21 cellular contexts compared by ENCODE assay signal in genomic region chr3:13241621-13242363, GRCh38.
DNase-seq lines count a peak whose midpoint lies in the region; ATAC-seq and TF ChIP-seq lines count a peak whose summit lies in the region.
"Had no signal": no experiment of that assay in that cellular context is flagged by ENCODE, and none has a peak within 500 bp of the region (broad histone marks: within the 10 kb centered on the region; RNA-seq: fewer than 3 reads in every experiment).

No MANE protein-coding gene starts in this region.

- no peak overlapping the region for H2BK12ac ChIP-seq in H9 (ENCODE audit: insufficient read length, low read depth, low read length)

- H3K27ac Mint-ChIP-seq in H9 = no peak overlapping the region
- peak overlapping the region; percentile 10 for H3K27ac Mint-ChIP-seq in progenitor cell of endocrine pancreas
- H3K27ac Mint-ChIP-seq in CD14-positive monocyte = no peak overlapping the region
- H3K27ac Mint-ChIP-seq: CD4-positive, alpha-beta memory T cell; T-helper 17 cell had no signal

- intact Hi-C loops in CD14-positive monocyte (cut with micrococcal nuclease) = no loop called here

- H3K9me3 Mint-ChIP-seq in H9 = no peaks in the 10 kb centered on the region
- no peaks in the 10 kb centered on the region for H3K9me3 Mint-ChIP-seq in progenitor cell of endocrine pancreas (ENCODE audit: low read depth)
- peaks cover 5 to 11% (median 5%) of the 10 kb centered on the region in 7 donors for H3K9me3 Mint-ChIP-seq in CD14-positive monocyte
- H3K9me3 Mint-ChIP-seq: CD4-positive, alpha-beta memory T cell had no signal

- no peak overlapping the region for H3T11ph ChIP-seq in H9 (ENCODE audit: low read length)

- peak overlapping the region; percentile 59 to 86 (median 78) for H3K4me2 ChIP-seq in BLaER1 treated with 17β-estradiol and CSF1 and Interleukin-3, amounts not matched to agents 10 nM and 100 nM
- no peak overlapping the region for H3K4me2 ChIP-seq in H9 (ENCODE audit: insufficient read depth, insufficient read length, low read length)

- no peaks in the 10 kb centered on the region for H3K23me2 ChIP-seq in H9 (ENCODE audit: insufficient read length, low read depth, low read length, poor library complexity, severe bottlenecking)

- H2AK5ac ChIP-seq in H9 (ENCODE audit: insufficient read length, low read length) = no peak overlapping the region

- H3K79me1 ChIP-seq in H9 (ENCODE audit: insufficient read depth, low read depth, low read length, poor library complexity, severe bottlenecking) = no peaks in the 10 kb centered on the region

- no peaks in the 10 kb centered on the region for H3K79me2 ChIP-seq in H9 (ENCODE audit: insufficient read depth, low read length)

- H2BK20ac ChIP-seq in H9 (ENCODE audit: low read depth, low read length, poor library complexity, severe bottlenecking) = no peak overlapping the region

- H3K56ac ChIP-seq in H9 (ENCODE audit: insufficient read length, low read depth, low read length) = no peak overlapping the region

- H3K9me3 ChIP-seq in BLaER1 treated with 17β-estradiol and CSF1 and Interleukin-3, amounts not matched to agents 10 nM and 100 nM (replicated peaks in 1 of 11) = peaks cover 0 to 9% (median 0%) of the 10 kb centered on the region in 11 experiments; a peak in 4 of 22 replicates
- H3K9me3 ChIP-seq in H9 (ENCODE audit: control insufficient read depth, low read depth, low read length) (no peaks in the 10 kb centered on the region), WERI-Rb-1 (ENCODE audit: severe bottlenecking) (no peaks in the 10 kb centered on the region)
- H3K9me3 ChIP-seq: BE2C, Caco-2 had no signal

- H3K27me3 Mint-ChIP-seq in H9 (ENCODE audit: low read depth) (no peaks in the 10 kb centered on the region; the same call in 1 of the 2 replicates), progenitor cell of endocrine pancreas (no peaks in the 10 kb centered on the region), CD14-positive monocyte (ENCODE audit: low read depth in 3 of 3) (peaks cover 2 to 10% (median 9%) of the 10 kb centered on the region in 3 donors)
- H3K27me3 Mint-ChIP-seq: CD4-positive, alpha-beta memory T cell had no signal

- no peak overlapping the region for H4K5ac ChIP-seq in H9 (ENCODE audit: insufficient read length, low read depth, low read length)

- H3K4me1 Mint-ChIP-seq in H9 (peaks cover 0 to 3% of the 10 kb centered on the region in 2 experiments; a peak in 1 of 4 replicates), progenitor cell of endocrine pancreas (ENCODE audit: low read depth) (no peaks in the 10 kb centered on the region), CD14-positive monocyte (peaks cover 11% of the 10 kb centered on the region)
- H3K4me1 Mint-ChIP-seq: CD4-positive, alpha-beta memory T cell had no signal

- no peak overlapping the region for H2BK120ac ChIP-seq in H9 (ENCODE audit: low read depth, low read length, poor library complexity, severe bottlenecking)

- DNase-seq in H9 (no peak), WERI-Rb-1 (no peak), progenitor cell of endocrine pancreas (ENCODE audit: low spot score, unreplicated experiment) (no peak), CD14-positive monocyte (ENCODE audit: low spot score) (no peak), NOMO-1 treated with DMSO at 0.1 percent for 48 hours (lab: John Stamatoyannopoulos, UW; ENCODE audit: unreplicated experiment) (no peak)
- DNase-seq: BE2C; Caco-2; CD4-positive, alpha-beta memory T cell; DMS153; GDM1; KBM-7; NCI-H1092; NCI-H1436; NCI-H187 treated with DMSO at 0.1 percent for 48 hours; NCI-H2107; NCI-H69; SHP77; T-helper 17 cell had no signal

- peak overlapping the region in 8 of 11 experiments; percentile 36 to 70 (median 55); a peak in 15 of 22 replicates for H3K27ac ChIP-seq in BLaER1 treated with 17β-estradiol and CSF1 and Interleukin-3, amounts not matched to agents 10 nM and 100 nM
- no peak overlapping the region for H3K27ac ChIP-seq in H9 (ENCODE audit: insufficient read length, low read depth, low read length)
- no peak overlapping the region for H3K27ac ChIP-seq in WERI-Rb-1

- H4K91ac ChIP-seq in H9 (ENCODE audit: insufficient read length, low read depth, low read length) = no peak overlapping the region

- H3K9ac ChIP-seq in BLaER1 treated with 17β-estradiol and CSF1 and Interleukin-3, amounts not matched to agents 10 nM and 100 nM = peak overlapping the region in 8 of 11 experiments; percentile 13 to 51 (median 32); a peak in 9 of 22 replicates
- no peak overlapping the region for H3K9ac ChIP-seq in H9 (ENCODE audit: extremely low read depth, insufficient read length, low read length)

- no peak overlapping the region for H3K4me3 ChIP-seq in BLaER1 treated with 17β-estradiol and CSF1 and Interleukin-3, amounts not matched to agents 10 nM and 100 nM
- no peak overlapping the region for H3K4me3 ChIP-seq in WERI-Rb-1 (ENCODE audit: low read depth, low read length)

- H4K8ac ChIP-seq in H9 (replicated peaks; ENCODE audit: insufficient read length, low read depth, low read length) = no peak overlapping the region

- no peak overlapping the region for H3K23ac ChIP-seq in H9 (ENCODE audit: insufficient read length, low read depth, low read length)

- no peak overlapping the region for H3K14ac ChIP-seq in H9 (ENCODE audit: insufficient read depth, low read length)

- H3K4me1 ChIP-seq in BLaER1 treated with 17β-estradiol and CSF1 and Interleukin-3, amounts not matched to agents 10 nM and 100 nM = peaks cover 37 to 100% (median 92%) of the 10 kb centered on the region in 10 experiments
- H3K4me1 ChIP-seq in H9 (ENCODE audit: insufficient read depth, low read length) = peaks cover 3% of the 10 kb centered on the region; the same call in 1 of the 2 replicates
- H3K4me1 ChIP-seq: BE2C, Caco-2 had no signal

- no peak overlapping the region for H3K4ac ChIP-seq in H9 (ENCODE audit: low read depth, low read length)

- H3K36me3 Mint-ChIP-seq in H9 (ENCODE audit: insufficient read depth in 1 of 3, low read depth in 3 of 3) (no peaks in the 10 kb centered on the region; a peak in 1 of 7 replicates), progenitor cell of endocrine pancreas (ENCODE audit: insufficient read depth) (no peaks in the 10 kb centered on the region), CD14-positive monocyte (no peaks in the 10 kb centered on the region)
- H3K36me3 Mint-ChIP-seq: CD4-positive, alpha-beta memory T cell had no signal

- H3K27me3 ChIP-seq in BLaER1 treated with 17β-estradiol and CSF1 and Interleukin-3, amounts not matched to agents 10 nM and 100 nM = peaks cover 0 to 6% (median 0%) of the 10 kb centered on the region in 11 experiments; a peak in 2 of 22 replicates
- H3K27me3 ChIP-seq in H9 (ENCODE audit: insufficient read depth, low read length) = no peaks in the 10 kb centered on the region
- no peaks in the 10 kb centered on the region for H3K27me3 ChIP-seq in WERI-Rb-1 (ENCODE audit: insufficient read depth, low read depth, severe bottlenecking)
- H3K27me3 ChIP-seq: BE2C had no signal

- no CpG with 5 or more reads among the region's 18 CpGs for WGBS in H9 (ENCODE audit: extremely low coverage, insufficient read length, low lambda C conversion rate)

- H2AFZ ChIP-seq in H9 (ENCODE audit: low read length) = no peak overlapping the region

- no peaks in the 10 kb centered on the region for H4K20me1 ChIP-seq in BLaER1 treated with 17β-estradiol and CSF1 and Interleukin-3, amounts not matched to agents 10 nM and 100 nM
- no peaks in the 10 kb centered on the region for H4K20me1 ChIP-seq in H9 (ENCODE audit: control insufficient read depth, insufficient read depth, insufficient read length)

- no peak overlapping the region for H2BK15ac ChIP-seq in H9 (ENCODE audit: low read depth, low read length)

- ATAC-seq in GM18498 (IDR thresholded peaks at IDR 0.05; ENCODE audit: unreplicated experiment) = no peak
- ATAC-seq: HCT116, T-helper 17 cell had no signal

- H3K36me3 ChIP-seq in BLaER1 treated with 17β-estradiol and CSF1 and Interleukin-3, amounts not matched to agents 10 nM and 100 nM = no peaks in the 10 kb centered on the region
- H3K36me3 ChIP-seq in WERI-Rb-1 = peaks cover 2% of the 10 kb centered on the region
- H3K36me3 ChIP-seq: BE2C had no signal

- H3K4me3 Mint-ChIP-seq in H9 (no peak overlapping the region), progenitor cell of endocrine pancreas (ENCODE audit: low read depth) (no peak overlapping the region), CD14-positive monocyte (no peak overlapping the region)
- H3K4me3 Mint-ChIP-seq: CD4-positive, alpha-beta memory T cell; T-helper 17 cell had no signal

- no peak overlapping the region for H3K18ac ChIP-seq in H9 (ENCODE audit: insufficient read length, low read depth, low read length)

- H2BK5ac ChIP-seq in H9 (ENCODE audit: insufficient read length, low read length) = no peak overlapping the region

- TF ChIP-seq CTCF in H9 (conservative IDR thresholded peaks at IDR 0.05) = peak; percentile 34; the same call in 1 of the 3 replicates
- peak; percentile 35; the same call in 1 of the 2 replicates for TF ChIP-seq CTCF in WERI-Rb-1 (IDR thresholded peaks at IDR 0.05; ENCODE audit: low read depth, low read length)
- TF ChIP-seq CTCF in progenitor cell of endocrine pancreas (IDR thresholded peaks at IDR 0.05; ENCODE audit: unreplicated experiment) = no peak
- TF ChIP-seq CTCF in CD14-positive monocyte (IDR thresholded peaks at IDR 0.05) = no peak

Comparison
In these comparisons a context has a peak if more than half of its experiments do, and no peak if none do; other contexts are left out.
1. H3K27ac ChIP-seq: peak in BLaER1 treated with 17β-estradiol and CSF1 and Interleukin-3, amounts not matched to agents 10 nM and 100 nM (8 of 11); none in H9 (single experiment) and WERI-Rb-1 (single experiment).
2. CTCF ChIP-seq: peak in H9 (single experiment) and WERI-Rb-1 (single experiment); none in progenitor cell of endocrine pancreas (single experiment) and CD14-positive monocyte (single experiment).